Comparison of ENCODE assay signal across 9 cellular contexts in genomic region chr11:118621898-118622375, GRCh38. TPM values are rescaled to one million over a fixed set of nuclear protein-coding genes. Genes with fewer than 3 reads are reported as not detected.
DNase-seq lines count a peak whose midpoint lies in the region; ATAC-seq and TF ChIP-seq lines count a peak whose summit lies in the region.
"Had no signal": no experiment of that assay in that cellular context is flagged by ENCODE, and none has a peak within 500 bp of the region (broad histone marks: within the 10 kb centered on the region; RNA-seq: fewer than 3 reads in every experiment).

No MANE protein-coding gene starts in this region.

- POLR2A ChIA-PET in A673 (lab: Charles Lee; ENCODE audit: low non-redundant PET): interaction anchor here (0.6 kb wide), 1 partner anchor 17 kb away, joined by 3 read pairs; no protein-coding TSS in a partner anchor
- POLR2A ChIA-PET in naive thymus-derived CD8-positive, alpha-beta T cell (lab: Charles Lee): no interaction called here

- no peaks in the 10 kb centered on the region for H3K9me3 Mint-ChIP-seq in dendritic cell treated with granulocyte-macrophage colony-stimulating factor and Interleukin-4, amounts not matched to agents 40 ng/mL and 50 ng/mL, for 4 days
- H3K9me3 Mint-ChIP-seq in naive thymus-derived CD8-positive, alpha-beta T cell: no peaks in the 10 kb centered on the region
- H3K9me3 Mint-ChIP-seq: T-helper 1 cell treated with Interleukin-12 subunit alpha and Interleukin-12 subunit beta and Interleukin-4 antibody, amounts not matched to agents 30 μg/mL and 1 μg/mL, for 36 hours had no signal

- H3K36me3 ChIP-seq in A673 (ENCODE audit: insufficient read depth, low read length, poor library complexity, severe bottlenecking): no peaks in the 10 kb centered on the region
- peaks cover 42% of the 10 kb centered on the region for H3K36me3 ChIP-seq in MG63

- DNase-seq in A673 (ENCODE audit: low spot score) (no peak), MG63 (no peak), mesenteric fat pad (ENCODE audit: low spot score) (no peak), omental fat pad (ENCODE audit: low spot score) (no peak)
- no peak for DNase-seq in naive thymus-derived CD8-positive, alpha-beta T cell

- H3K27me3 Mint-ChIP-seq in dendritic cell treated with granulocyte-macrophage colony-stimulating factor and Interleukin-4, amounts not matched to agents 40 ng/mL and 50 ng/mL, for 4 days: peaks cover 17% of the 10 kb centered on the region
- H3K27me3 Mint-ChIP-seq in naive thymus-derived CD8-positive, alpha-beta T cell: peaks cover 7 to 28% (median 17%) of the 10 kb centered on the region in 5 donors

- TF ChIP-seq CTCF in A673 (conservative IDR thresholded peaks at IDR 0.05; ENCODE audit: low read depth, low read length) (no peak), omental fat pad (IDR thresholded peaks at IDR 0.05) (no peak)

- no peaks in the 10 kb centered on the region for H3K9me3 ChIP-seq in A673 (ENCODE audit: low read depth, low read length, poor library complexity, severe bottlenecking)
- H3K9me3 ChIP-seq in MG63: no peaks in the 10 kb centered on the region

- H3K4me3 ChIP-seq in A673 (ENCODE audit: low read depth, low read length, poor library complexity, severe bottlenecking): peak overlapping the region; percentile 66
- peak overlapping the region; percentile 69 for H3K4me3 ChIP-seq in MG63

- ATAC-seq in naive thymus-derived CD8-positive, alpha-beta T cell: no peak
- ATAC-seq in HG02884 (IDR thresholded peaks at IDR 0.05; ENCODE audit: unreplicated experiment) (no peak), omental fat pad (ENCODE audit: low FRiP score) (no peak), HG03439 (IDR thresholded peaks at IDR 0.05; ENCODE audit: unreplicated experiment) (no peak)

- CTCF ChIA-PET in A673 (lab: Charles Lee): interaction anchor here (3.0 kb wide), 1 partner anchor 11 kb away, joined by 10 read pairs; no protein-coding TSS in a partner anchor

- peaks cover 37% of the 10 kb centered on the region for H3K4me1 Mint-ChIP-seq in dendritic cell treated with granulocyte-macrophage colony-stimulating factor and Interleukin-4, amounts not matched to agents 40 ng/mL and 50 ng/mL, for 4 days (ENCODE audit: low read depth)
- peaks cover 7 to 12% (median 11%) of the 10 kb centered on the region in 4 donors for H3K4me1 Mint-ChIP-seq in naive thymus-derived CD8-positive, alpha-beta T cell

- intact Hi-C loops in A673 (cut with micrococcal nuclease; ENCODE audit: unreplicated experiment): no loop called here
- intact Hi-C loops in dendritic cell treated with granulocyte-macrophage colony-stimulating factor and Interleukin-4, amounts not matched to agents 40 ng/mL and 50 ng/mL, for 4 days (cut with micrococcal nuclease): no loop called here

- H3K27me3 ChIP-seq in A673 (replicated peaks; ENCODE audit: insufficient read depth, low read depth, low read length, poor library complexity) (no peaks in the 10 kb centered on the region), MG63 (no peaks in the 10 kb centered on the region)

- no peak overlapping the region for H3K27ac Mint-ChIP-seq in dendritic cell treated with granulocyte-macrophage colony-stimulating factor and Interleukin-4, amounts not matched to agents 40 ng/mL and 50 ng/mL, for 4 days
- peak overlapping the region in 2 of 10 donors; percentile 67 to 85 for H3K27ac Mint-ChIP-seq in naive thymus-derived CD8-positive, alpha-beta T cell
- H3K27ac Mint-ChIP-seq: T-helper 1 cell treated with Interleukin-12 subunit alpha and Interleukin-12 subunit beta and Interleukin-4 antibody, amounts not matched to agents 30 μg/mL and 1 μg/mL, for 36 hours had no signal

- H3K4me3 Mint-ChIP-seq in dendritic cell treated with granulocyte-macrophage colony-stimulating factor and Interleukin-4, amounts not matched to agents 40 ng/mL and 50 ng/mL, for 4 days: peak overlapping the region; percentile 66
- peak overlapping the region; percentile 45 to 84 (median 62) for H3K4me3 Mint-ChIP-seq in naive thymus-derived CD8-positive, alpha-beta T cell

- BruUV-seq in A673 (replicated peaks; lab: Mats Ljungman, UMichigan): TSS peak; percentile 36

- peaks cover 54% of the 10 kb centered on the region for H3K4me1 ChIP-seq in A673 (ENCODE audit: insufficient read depth, low read length, poor library complexity, severe bottlenecking)

- H3K36me3 Mint-ChIP-seq in dendritic cell treated with granulocyte-macrophage colony-stimulating factor and Interleukin-4, amounts not matched to agents 40 ng/mL and 50 ng/mL, for 4 days (ENCODE audit: low read depth): no peaks in the 10 kb centered on the region
- no peaks in the 10 kb centered on the region for H3K36me3 Mint-ChIP-seq in naive thymus-derived CD8-positive, alpha-beta T cell

- peak overlapping the region; percentile 77 for H3K27ac ChIP-seq in A673 (ENCODE audit: low read depth, low read length, poor library complexity, severe bottlenecking)

RNA-seq across cellular contexts. Expression of gene PHLDB1, which starts 14.5 kb away (rescaled TPM):
- total RNA-seq in A673 (2021) (48.7 and 58.7 TPM in 2 replicates), mesenteric fat pad (562 TPM), omental fat pad (100 to 1,000 TPM; 163 to 363 (median 245) TPM)
- total RNA-seq in MG63 (2014; rRNA removed; shearing (Covaris generic); ENCODE audit: low replicate concordance): 55.3 and 58.4 TPM in 2 replicates
- total RNA-seq in naive thymus-derived CD8-positive, alpha-beta T cell: 1 to 10 TPM; 3.0 to 4.1 TPM
- polyA plus RNA-seq in naive thymus-derived CD8-positive, alpha-beta T cell: under 1 TPM in 2 of 3 donors, not detected in 1; 0.07 to 0.46 TPM

RNA-seq across cellular contexts. Expression of gene ARCN1, which starts 49.7 kb away (rescaled TPM):
- total RNA-seq in A673 (2021): 217 and 220 TPM in 2 replicates
- total RNA-seq in MG63 (2014; rRNA removed; shearing (Covaris generic); ENCODE audit: low replicate concordance): 92.2 and 122 TPM in 2 replicates
- total RNA-seq in naive thymus-derived CD8-positive, alpha-beta T cell: 100 to 1,000 TPM; 106 to 118 TPM
- 100 to 1,000 TPM; 121 to 138 (median 130) TPM for polyA plus RNA-seq in naive thymus-derived CD8-positive, alpha-beta T cell
- 176 TPM for total RNA-seq in mesenteric fat pad
- total RNA-seq in omental fat pad: 100 to 1,000 TPM in 3 of 4 donors, 10 to 100 TPM in 1; 89.7 to 135 (median 117) TPM

RNA-seq across cellular contexts. Expression of gene IFT46, which starts 56.2 kb away (rescaled TPM):
- total RNA-seq in A673 (2021): 34.3 and 34.6 TPM in 2 replicates
- total RNA-seq in MG63 (2014; rRNA removed; shearing (Covaris generic); ENCODE audit: low replicate concordance): 41.0 and 214 TPM in 2 replicates
- total RNA-seq in naive thymus-derived CD8-positive, alpha-beta T cell: 10 to 100 TPM; 14.9 to 15.6 TPM
- polyA plus RNA-seq in naive thymus-derived CD8-positive, alpha-beta T cell: 1 to 10 TPM; 6.7 to 8.3 (median 6.7) TPM
- 11.4 TPM for total RNA-seq in mesenteric fat pad
- total RNA-seq in omental fat pad: 10 to 100 TPM; 18.1 to 31.4 (median 21.7) TPM

RNA-seq across cellular contexts. Expression of gene TREH, which starts 57.5 kb away (rescaled TPM):
- total RNA-seq in A673 (2021) (not detected in 2 replicates), mesenteric fat pad (not detected), omental fat pad (not detected)
- total RNA-seq in MG63 (2014; rRNA removed; shearing (Covaris generic); ENCODE audit: low replicate concordance): not detected in 2 replicates
- total RNA-seq in naive thymus-derived CD8-positive, alpha-beta T cell: not detected
- not detected for polyA plus RNA-seq in naive thymus-derived CD8-positive, alpha-beta T cell
